In genomic region chr19:18349524-18350128, GRCh38 we compare ENCODE assay signal across 8 cellular contexts. TPM values are rescaled to one million over a fixed set of nuclear protein-coding genes. Genes with fewer than 3 reads are reported as not detected.
DNase-seq lines count a peak whose midpoint lies in the region; ATAC-seq, FAIRE-seq and TF ChIP-seq lines count a peak whose summit lies in the region.

No MANE protein-coding gene starts in this region.

- H3K9ac ChIP-seq in K562 (ENCODE audit: insufficient read depth in 1 of 2, low read depth in 2 of 2, low read length in 2 of 2), result no peak overlapping the region

- no TSS peak for BruUV-seq in K562 (replicated peaks; lab: Mats Ljungman, UMichigan)

- H3K9me3 ChIP-seq in K562 (replicated peaks; ENCODE audit: control insufficient read depth, insufficient read depth, low read depth, low read length), result no peaks in the 10 kb centered on the region
- no peaks in the 10 kb centered on the region for H3K9me3 ChIP-seq in transverse colon

- peak; percentile 89 to 91 for TF ChIP-seq RAD21 in K562 (CRISPR knock-in tag; conservative IDR thresholded peaks at IDR 0.05 in 1 of 2, IDR thresholded peaks at IDR 0.05 in 1 of 2)

- no peaks in the 10 kb centered on the region for H4K20me1 ChIP-seq in K562 (replicated peaks; ENCODE audit: control insufficient read depth, insufficient read depth, low read length)

- H3K4me1 ChIP-seq in K562 (replicated peaks in 1 of 2; ENCODE audit: control insufficient read depth in 2 of 2, insufficient read depth in 2 of 2, low read length in 2 of 2) (peaks cover 0 to 5% of the 10 kb centered on the region in 2 experiments; a peak in 1 of 5 replicates), transverse colon (peaks cover 0 to 18% (median 9%) of the 10 kb centered on the region in 4 donors)

- H3K4me3 ChIP-seq in K562 (no peak overlapping the region), transverse colon (no peak overlapping the region)

- peak; percentile 13; the same call in 1 of the 2 replicates for TF ChIP-seq EP300 in K562 (IDR thresholded peaks at IDR 0.05; ENCODE audit: low read length)
- TF ChIP-seq EP300 in transverse colon (IDR thresholded peaks at IDR 0.05; ENCODE audit: low read depth), result no peak

- 57% methylated on average over 12 of the region's 12 CpGs for WGBS in K562 (ENCODE audit: insufficient coverage, low coverage, missing lambda C conversion rate)
- 38 to 49% methylated on average over 11 to 12 of the region's 12 CpGs for WGBS in transverse colon (ENCODE audit: low coverage in 1 of 2), 2 donors

- POLR2A ChIA-PET in K562 (lab: Yijun Ruan, JAX), result interaction anchor here (0.6 to 2.8 kb wide), 5 partner anchors 37 to 141 kb away, joined by 3 to 15 read pairs (median 4); partner anchors contain the start of gene GDF15

- ATAC-seq in K562 (peak; percentile 78), left colon (peak; percentile 69), GM21367 (IDR thresholded peaks at IDR 0.05; ENCODE audit: unreplicated experiment) (no peak), HG03439 (IDR thresholded peaks at IDR 0.05; ENCODE audit: unreplicated experiment) (no peak)

- H3K79me2 ChIP-seq in K562 (ENCODE audit: control insufficient read depth, insufficient read depth, low read length), result peaks cover 11% of the 10 kb centered on the region; the same call in 2 of the 3 replicates

- intact Hi-C loops in K562 (cut with micrococcal nuclease), result loop anchor here (1.0 to 5.0 kb wide), 2 partner anchors 38 to 61 kb away; partner anchors contain the start of gene GDF15
- intact Hi-C loops in left colon (cut with DNase I, micrococcal nuclease), result loop anchor here (5.0 to 10.0 kb wide), 2 partner anchors 63 to 65 kb away; partner anchors contain the start of gene SSBP4 (in 1 of the 2)
- intact Hi-C loops in transverse colon (cut with DNase I; ENCODE audit: low total_unique reads), result no loop called here

- no peak for TF ChIP-seq POLR2A in K562 (conservative IDR thresholded peaks at IDR 0.05)
- no peak for TF ChIP-seq POLR2A in transverse colon (IDR thresholded peaks at IDR 0.05)

- H3K27me3 ChIP-seq in K562 (ENCODE audit: control insufficient read depth in 2 of 2, insufficient read depth in 2 of 2, low read length in 2 of 2), result no peaks in the 10 kb centered on the region
- H3K27me3 ChIP-seq in transverse colon, result no peaks in the 10 kb centered on the region

- no peak overlapping the region for H3K4me2 ChIP-seq in K562 (ENCODE audit: insufficient read depth, low read length)

- H3K36me3 ChIP-seq in K562 (ENCODE audit: control insufficient read depth, insufficient read depth, low read length), result peaks cover 43% of the 10 kb centered on the region; the same call in 2 of the 3 replicates
- H3K36me3 ChIP-seq in transverse colon, result peaks cover 0 to 7% (median 0%) of the 10 kb centered on the region in 4 donors

- in situ Hi-C loops in K562 (cut with MboI) (no loop called here), transverse colon (cut with MboI; ENCODE audit: low pct_ligation_motif_present in 1 of 4, low pct_unique_long_range_greater_than_20kb in 1 of 4, low sequenced_read_pairs in 3 of 4) (loop anchor here in 3 of 4 donors (5.0 to 25.0 kb wide), 4 partner anchors 45 to 137 kb away; partner anchors contain the start of genes LRRC25 (in 1 of the 3) and RAB3A (in 1 of the 3))

- DNase-seq in activated naive CD4-positive, alpha-beta T cell treated with Interleukin-2 at 50 U/mL for 16 hours, result peak; percentile 21
- DNase-seq in activated naive CD4-positive, alpha-beta T cell (lab: John Stamatoyannopoulos, UW), result no peak
- DNase-seq in NCI-H1105 treated with DMSO at 0.1 percent for 48 hours (lab: John Stamatoyannopoulos, UW), result peak; percentile 18
- DNase-seq in K562 (ENCODE audit: extremely low read depth in 1 of 4, low spot score in 3 of 4), result peak; percentile 59 to 73 (median 67)
- peak in 1 of 2 donors; percentile 60 for DNase-seq in left colon
- peak; percentile 63 for DNase-seq in transverse colon

- H2AFZ ChIP-seq in K562 (ENCODE audit: low read depth, low read length), result no peak overlapping the region

- FAIRE-seq in K562 (lab: Jason Lieb, UNC), result peak; percentile 84

- H3K27ac ChIP-seq in K562 (ENCODE audit: extremely low read depth, low read depth, low read length), result no peak overlapping the region
- no peak overlapping the region for H3K27ac ChIP-seq in transverse colon

- no peaks in the 10 kb centered on the region for H3K9me1 ChIP-seq in K562 (ENCODE audit: control insufficient read depth, insufficient read depth, low read length)

- CTCF ChIA-PET in K562 (lab: Yijun Ruan, JAX; ENCODE audit: low intra/inter-chr PET ratio), result interaction anchor here (0.6 to 2.0 kb wide), 4 partner anchors 21 to 65 kb away, joined by 3 to 34 read pairs (median 4); no protein-coding TSS in a partner anchor

- peak; percentile 78 to 96 (median 86) for TF ChIP-seq CTCF in K562 (IDR thresholded peaks at IDR 0.05 in 2 of 3, conservative IDR thresholded peaks at IDR 0.05 in 1 of 3; ENCODE audit: insufficient read depth in 2 of 3, low read depth in 1 of 3, low read length in 3 of 3)
- peak; percentile 58 to 85 (median 77) for TF ChIP-seq CTCF in transverse colon (IDR thresholded peaks at IDR 0.05)

RNA-seq across cellular contexts. Expression of gene PGPEP1, which starts 9.2 kb away (rescaled TPM):
- 44.2 and 152 TPM in 2 replicates for total RNA-seq in K562 (2011; cell fraction: chromatin; rRNA removed; ENCODE audit: low replicate concordance)
- 93.0 and 102 TPM in 2 replicates for total RNA-seq in K562 (2011; cell fraction: nucleolus; rRNA removed)
- total RNA-seq in K562 (2011; cell fraction: nucleoplasm; rRNA removed), result 67.2 and 79.3 TPM in 2 replicates
- total RNA-seq in K562 (2014; rRNA removed) (29.5 and 33.8 TPM in 2 replicates), K562 (2014; rRNA removed; fragmentation: Illumina TruSeq; extraction: Trizol) (32.2 and 33.5 TPM in 2 replicates), K562 (2015; rRNA removed; fragmentation: Illumina TruSeq; extraction: Trizol) (37.3 and 38.5 TPM in 2 replicates), K562 (2021) (61.7 and 69.6 TPM in 2 replicates), left colon (100 to 1,000 TPM; 105 to 109 TPM), transverse colon (100 to 1,000 TPM in 1 of 4 donors, 10 to 100 TPM in 3; 59.7 to 110 (median 73.0) TPM)
- polyA plus RNA-seq in K562 (2011; rRNA removed) (37.8 and 43.0 TPM in 2 replicates), K562 (2014; fragmentation: Illumina TruSeq; extraction: Trizol) (36.1 and 36.4 TPM in 2 replicates), K562 (2014; fragmentation: Nextera tagmentation; extraction: Ambion mirVana) (10 to 100 TPM in 1 of 2 experiments, 1 to 10 TPM in 1; 10.0 to 13.4 TPM), K562 (2014; rRNA removed) (32.1 and 33.5 TPM in 2 replicates)
- polyA plus RNA-seq in K562 (2011; cell fraction: cytosol; rRNA removed), result 33.8 and 35.3 TPM in 2 replicates
- 40.8 and 54.8 TPM in 2 replicates for polyA plus RNA-seq in K562 (2011; cell fraction: nucleus; rRNA removed)
- 28.3 and 41.7 TPM in 2 replicates for polyA plus RNA-seq in K562 (2012)
- polyA minus RNA-seq in K562 (2011; rRNA and poly(A)+ RNA removed), result 49.2 and 73.9 TPM in 2 replicates
- polyA minus RNA-seq in K562 (2011; cell fraction: cytosol; rRNA and poly(A)+ RNA removed), result 39.5 and 43.2 TPM in 2 replicates
- 33.0 and 37.7 TPM in 2 replicates for polyA minus RNA-seq in K562 (2011; cell fraction: nucleus; rRNA and poly(A)+ RNA removed)

RNA-seq across cellular contexts. Expression of gene LSM4, which starts 26.8 kb away (rescaled TPM):
- total RNA-seq in K562 (2011; cell fraction: chromatin; rRNA removed; ENCODE audit: low replicate concordance), result 34.5 and 96.0 TPM in 2 replicates
- 110 and 120 TPM in 2 replicates for total RNA-seq in K562 (2011; cell fraction: nucleolus; rRNA removed)
- total RNA-seq in K562 (2011; cell fraction: nucleoplasm; rRNA removed), result 70.1 and 74.1 TPM in 2 replicates
- 763 and 822 TPM in 2 replicates for total RNA-seq in K562 (2014; rRNA removed)
- total RNA-seq in K562 (2014; rRNA removed; fragmentation: Illumina TruSeq; extraction: Trizol), result 202 and 208 TPM in 2 replicates
- total RNA-seq in K562 (2015; rRNA removed; fragmentation: Illumina TruSeq; extraction: Trizol), result 273 and 275 TPM in 2 replicates
- 362 and 385 TPM in 2 replicates for total RNA-seq in K562 (2021)
- 188 and 201 TPM in 2 replicates for polyA plus RNA-seq in K562 (2011; rRNA removed)
- polyA plus RNA-seq in K562 (2011; cell fraction: cytosol; rRNA removed), result 294 and 432 TPM in 2 replicates
- polyA plus RNA-seq in K562 (2011; cell fraction: nucleus; rRNA removed), result 206 and 249 TPM in 2 replicates
- 245 and 279 TPM in 2 replicates for polyA plus RNA-seq in K562 (2012)
- 126 and 203 TPM in 2 replicates for polyA plus RNA-seq in K562 (2014; fragmentation: Illumina TruSeq; extraction: Trizol)
- polyA plus RNA-seq in K562 (2014; fragmentation: Nextera tagmentation; extraction: Ambion mirVana), result 10 to 100 TPM; 11.9 to 29.7 TPM
- polyA plus RNA-seq in K562 (2014; rRNA removed), result 674 and 746 TPM in 2 replicates
- 38.4 and 39.9 TPM in 2 replicates for polyA minus RNA-seq in K562 (2011; rRNA and poly(A)+ RNA removed)
- polyA minus RNA-seq in K562 (2011; cell fraction: cytosol; rRNA and poly(A)+ RNA removed), result 64.5 and 67.5 TPM in 2 replicates
- polyA minus RNA-seq in K562 (2011; cell fraction: nucleus; rRNA and poly(A)+ RNA removed), result 48.1 and 57.9 TPM in 2 replicates
- total RNA-seq in left colon, result 100 to 1,000 TPM; 106 to 148 TPM
- total RNA-seq in transverse colon, result 100 to 1,000 TPM in 3 of 4 donors, 10 to 100 TPM in 1; 94.3 to 218 (median 175) TPM

RNA-seq across cellular contexts. Expression of gene GDF15, which starts 36.3 kb away (rescaled TPM):
- 25.1 and 116 TPM in 2 replicates for total RNA-seq in K562 (2011; cell fraction: chromatin; rRNA removed; ENCODE audit: low replicate concordance)
- total RNA-seq in K562 (2011; cell fraction: nucleolus; rRNA removed), result 214 and 262 TPM in 2 replicates
- 94.6 and 109 TPM in 2 replicates for total RNA-seq in K562 (2011; cell fraction: nucleoplasm; rRNA removed)
- total RNA-seq in K562 (2014; rRNA removed), result 78.0 and 82.4 TPM in 2 replicates
- total RNA-seq in K562 (2014; rRNA removed; fragmentation: Illumina TruSeq; extraction: Trizol), result 7.3 TPM in 2 replicates
- 10.1 and 11.0 TPM in 2 replicates for total RNA-seq in K562 (2015; rRNA removed; fragmentation: Illumina TruSeq; extraction: Trizol)
- 69.8 and 74.5 TPM in 2 replicates for total RNA-seq in K562 (2021)
- 12.5 TPM in 2 replicates for polyA plus RNA-seq in K562 (2011; rRNA removed)
- 31.8 and 127 TPM in 2 replicates for polyA plus RNA-seq in K562 (2011; cell fraction: cytosol; rRNA removed)
- 21.6 and 59.4 TPM in 2 replicates for polyA plus RNA-seq in K562 (2011; cell fraction: nucleus; rRNA removed)
- polyA plus RNA-seq in K562 (2012), result 50.1 and 369 TPM in 2 replicates
- polyA plus RNA-seq in K562 (2014; fragmentation: Illumina TruSeq; extraction: Trizol), result 19.3 and 47.1 TPM in 2 replicates
- 1 to 10 TPM; 2.3 to 2.9 TPM for polyA plus RNA-seq in K562 (2014; fragmentation: Nextera tagmentation; extraction: Ambion mirVana)
- 57.2 and 67.4 TPM in 2 replicates for polyA plus RNA-seq in K562 (2014; rRNA removed)
- 2.4 and 5.6 TPM in 2 replicates for polyA minus RNA-seq in K562 (2011; rRNA and poly(A)+ RNA removed)
- polyA minus RNA-seq in K562 (2011; cell fraction: cytosol; rRNA and poly(A)+ RNA removed), result 31.8 and 32.2 TPM in 2 replicates
- 18.5 and 24.2 TPM in 2 replicates for polyA minus RNA-seq in K562 (2011; cell fraction: nucleus; rRNA and poly(A)+ RNA removed)
- total RNA-seq in left colon, result 10 to 100 TPM; 32.2 to 87.6 TPM
- 10 to 100 TPM; 36.3 to 77.0 (median 58.9) TPM for total RNA-seq in transverse colon

RNA-seq across cellular contexts. Expression of gene LRRC25, which starts 47.8 kb away (rescaled TPM):
- total RNA-seq in K562 (2011; cell fraction: chromatin; rRNA removed; ENCODE audit: low replicate concordance), result 0.25 TPM in 1 of 2 replicates, not detected in the other
- total RNA-seq in K562 (2011; cell fraction: nucleolus; rRNA removed), result 0.39 and 0.50 TPM in 2 replicates
- 0.22 TPM in 1 of 2 replicates, not detected in the other for total RNA-seq in K562 (2011; cell fraction: nucleoplasm; rRNA removed)
- 0.18 and 0.29 TPM in 2 replicates for total RNA-seq in K562 (2014; rRNA removed)
- 0.07 TPM in 1 of 2 replicates, not detected in the other for total RNA-seq in K562 (2014; rRNA removed; fragmentation: Illumina TruSeq; extraction: Trizol)
- 0.30 and 0.36 TPM in 2 replicates for total RNA-seq in K562 (2015; rRNA removed; fragmentation: Illumina TruSeq; extraction: Trizol)
- total RNA-seq in K562 (2021), result 0.09 and 0.22 TPM in 2 replicates
- 0.10 and 0.42 TPM in 2 replicates for polyA plus RNA-seq in K562 (2011; rRNA removed)
- polyA plus RNA-seq in K562 (2011; cell fraction: cytosol; rRNA removed), result 0.31 and 0.41 TPM in 2 replicates
- 0.20 and 0.53 TPM in 2 replicates for polyA plus RNA-seq in K562 (2011; cell fraction: nucleus; rRNA removed)
- 0.33 and 1.1 TPM in 2 replicates for polyA plus RNA-seq in K562 (2012)
- polyA plus RNA-seq in K562 (2014; fragmentation: Illumina TruSeq; extraction: Trizol), result 0.10 and 0.25 TPM in 2 replicates
- polyA plus RNA-seq in K562 (2014; fragmentation: Nextera tagmentation; extraction: Ambion mirVana), result not detected
- polyA plus RNA-seq in K562 (2014; rRNA removed), result 0.08 TPM in 1 of 2 replicates, not detected in the other
- polyA minus RNA-seq in K562 (2011; rRNA and poly(A)+ RNA removed), result 0.11 and 0.18 TPM in 2 replicates
- polyA minus RNA-seq in K562 (2011; cell fraction: cytosol; rRNA and poly(A)+ RNA removed), result 0.57 and 1.1 TPM in 2 replicates
- polyA minus RNA-seq in K562 (2011; cell fraction: nucleus; rRNA and poly(A)+ RNA removed), result 0.13 and 0.67 TPM in 2 replicates
- 1 to 10 TPM in 1 of 2 donors, under 1 TPM in 1; 0.79 to 5.1 TPM for total RNA-seq in left colon
- total RNA-seq in transverse colon, result 1 to 10 TPM in 3 of 4 donors, not detected in 1; 3.3 to 4.9 (median 4.1) TPM

Comparison
In these comparisons a context has a peak if more than half of its experiments do, and no peak if none do; other contexts are left out.
1. DNase-seq: peak in activated naive CD4-positive, alpha-beta T cell treated with Interleukin-2 at 50 U/mL for 16 hours (single experiment), NCI-H1105 treated with DMSO at 0.1 percent for 48 hours (single experiment), K562 (4 of 4) and transverse colon (single experiment); none in activated naive CD4-positive, alpha-beta T cell (0 of 4).
2. ATAC-seq: peak in K562 (single experiment) and left colon (single experiment); none in GM21367 (single experiment) and HG03439 (single experiment).